ENCODE assay signal across 19 cellular contexts in the genomic region with DNA sequence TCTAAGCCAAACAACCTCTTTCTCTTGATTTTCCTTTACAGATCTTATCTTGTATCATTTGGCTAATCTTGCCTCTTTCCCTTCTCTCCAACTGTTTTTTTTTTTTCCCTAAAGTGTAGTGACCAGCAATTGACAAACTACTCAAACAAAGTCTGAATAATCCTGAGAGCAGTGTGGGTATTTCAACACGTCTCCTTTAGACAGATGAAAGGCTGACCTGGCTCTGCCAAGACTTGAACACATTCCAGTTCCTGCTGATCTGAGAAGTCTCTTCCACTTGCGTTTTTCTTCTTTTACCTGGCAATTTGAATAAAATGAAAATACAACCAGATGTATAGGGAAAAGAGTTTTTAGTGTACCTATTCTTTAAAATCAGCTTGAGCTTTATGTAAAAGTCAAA.
A peak's percentile ranks its signal among the peaks of the same experiment; 100 is the strongest.
DNase-seq lines count a peak whose midpoint lies in the region; ATAC-seq, FAIRE-seq and TF ChIP-seq lines count a peak whose summit lies in the region.
"Had no signal": no experiment of that assay in that cellular context is flagged by ENCODE, and none has a peak within 500 bp of the region (broad histone marks: within the 10 kb centered on the region; RNA-seq: fewer than 3 reads in every experiment).

No MANE protein-coding gene starts in this region.

- H3K9me1 ChIP-seq in keratinocyte (ENCODE audit: control insufficient read depth, extremely low read depth, insufficient read depth, low read length): no peaks in the 10 kb centered on the region

- no peak overlapping the region for H3K4me2 ChIP-seq in keratinocyte (ENCODE audit: control insufficient read depth, extremely low read depth, insufficient read depth, low read depth, low read length)
- H3K4me2 ChIP-seq: BLaER1 treated with 17β-estradiol and CSF1 and Interleukin-3, amounts not matched to agents 10 nM and 100 nM had no signal

- dilution Hi-C loops in keratinocyte (cut with MboI; ENCODE audit: extremely low pct_ligation_motif_present, low sequenced_read_pairs): no loop called here

- TF ChIP-seq CTCF in bronchial epithelial cell (IDR thresholded peaks at IDR 0.05; ENCODE audit: insufficient read depth, low read length, severe bottlenecking): no peak
- no peak for TF ChIP-seq CTCF in keratinocyte (optimal IDR thresholded peaks at IDR 0.05 in 1 of 3, IDR thresholded peaks at IDR 0.05 in 1 of 3, conservative IDR thresholded peaks at IDR 0.05 in 1 of 3; ENCODE audit: extremely low read depth in 1 of 3, insufficient read depth in 2 of 3, low read length in 3 of 3)
- no peak for TF ChIP-seq CTCF in thyroid gland (IDR thresholded peaks at IDR 0.05)

- intact Hi-C loops in thyroid gland (cut with DNase I): no loop called here

- H4K20me1 ChIP-seq in keratinocyte (ENCODE audit: control insufficient read depth, extremely low read depth, insufficient read depth, low read length): no peaks in the 10 kb centered on the region

- FAIRE-seq in bronchial epithelial cell (lab: Jason Lieb, UNC): no peak
- peak; percentile 66 for FAIRE-seq in keratinocyte (lab: Jason Lieb, UNC)
- FAIRE-seq: D721Med had no signal

- H3K79me2 ChIP-seq in keratinocyte (ENCODE audit: control insufficient read depth, insufficient read depth, low read length): no peaks in the 10 kb centered on the region

- no peak overlapping the region for H3K9ac ChIP-seq in keratinocyte (ENCODE audit: control insufficient read depth, extremely low read depth, insufficient read depth, low read length)
- H3K9ac ChIP-seq: BLaER1 treated with 17β-estradiol and CSF1 and Interleukin-3, amounts not matched to agents 10 nM and 100 nM had no signal

- H3K4me1 ChIP-seq in keratinocyte (ENCODE audit: control insufficient read depth, extremely low read depth, insufficient read depth, low read length) (no peaks in the 10 kb centered on the region), thyroid gland (no peaks in the 10 kb centered on the region)
- H3K4me1 ChIP-seq: BLaER1 treated with 17β-estradiol and CSF1 and Interleukin-3, amounts not matched to agents 10 nM and 100 nM had no signal

- no peak for TF ChIP-seq POLR2A in thyroid gland (IDR thresholded peaks at IDR 0.05)

- 21 to 23% methylated on average over 2 of the region's 2 CpGs for WGBS in thyroid gland, 2 donors

- no peak for ATAC-seq in GM19452 (IDR thresholded peaks at IDR 0.05; ENCODE audit: unreplicated experiment)

- H3K27me3 ChIP-seq in bronchial epithelial cell (ENCODE audit: control insufficient read depth, insufficient read depth, low read length) (no peaks in the 10 kb centered on the region), keratinocyte (ENCODE audit: control insufficient read depth, extremely low read depth, insufficient read depth, low read length) (no peaks in the 10 kb centered on the region), thyroid gland (no peaks in the 10 kb centered on the region)
- H3K27me3 ChIP-seq: BLaER1 treated with 17β-estradiol and CSF1 and Interleukin-3, amounts not matched to agents 10 nM and 100 nM had no signal

- H3K9me3 ChIP-seq in keratinocyte (ENCODE audit: control insufficient read depth, low read depth, low read length) (no peaks in the 10 kb centered on the region), thyroid gland (no peaks in the 10 kb centered on the region)

- no peak overlapping the region for H3K4me3 ChIP-seq in bronchial epithelial cell (ENCODE audit: low read depth, low read length)
- no peak overlapping the region for H3K4me3 ChIP-seq in keratinocyte (ENCODE audit: control insufficient read depth in 2 of 3, extremely low read depth in 1 of 3, insufficient read depth in 2 of 3, low read depth in 1 of 3, low read length in 3 of 3)
- no peak overlapping the region for H3K4me3 ChIP-seq in thyroid gland (replicated peaks in 1 of 3)
- H3K4me3 ChIP-seq: BLaER1 treated with 17β-estradiol and CSF1 and Interleukin-3, amounts not matched to agents 10 nM and 100 nM had no signal

- no peak overlapping the region for H3K27ac ChIP-seq in keratinocyte (ENCODE audit: control insufficient read depth, insufficient read depth, low read length)
- no peak overlapping the region for H3K27ac ChIP-seq in thyroid gland
- H3K27ac ChIP-seq: BLaER1 treated with 17β-estradiol and CSF1 and Interleukin-3, amounts not matched to agents 10 nM and 100 nM had no signal

- no peaks in the 10 kb centered on the region for H3K36me3 ChIP-seq in bronchial epithelial cell (ENCODE audit: control insufficient read depth, insufficient read depth, low read length)
- H3K36me3 ChIP-seq in keratinocyte (ENCODE audit: control insufficient read depth in 2 of 2, extremely low read depth in 1 of 2, insufficient read depth in 2 of 2, low read length in 2 of 2): no peaks in the 10 kb centered on the region
- no peaks in the 10 kb centered on the region for H3K36me3 ChIP-seq in thyroid gland

- H2AFZ ChIP-seq in keratinocyte (ENCODE audit: control insufficient read depth, low read length): no peak overlapping the region

- DNase-seq in RPMI7951 (ENCODE audit: low read depth) (peak; percentile 42), bronchial epithelial cell (ENCODE audit: low read depth) (peak; percentile 84), keratinocyte (ENCODE audit: low read depth, low spot score) (no peak), thyroid gland (peak; percentile 5 to 10)
- no peak for DNase-seq in activated CD8-positive, alpha-beta memory T cell treated with anti-CD3 and anti-CD28 coated beads for 24 hours
- DNase-seq in stimulated activated CD4-positive, alpha-beta T cell treated with anti-CD3 and anti-CD28 coated beads, Interleukin-4, amount 100 ng/mL, for 24 hours: no peak
- DNase-seq: DMS79, KG1, MV-4-11, NCI-H1417, NCI-H187, NCI-H2107, NCI-H2227 treated with DMSO at 0.1 percent for 48 hours, NCI-H510A treated with DMSO at 0.1 percent for 48 hours, NCI-H82, OCI-M1 had no signal

Comparison
In these comparisons a context has a peak if more than half of its experiments do, and no peak if none do; other contexts are left out.
1. DNase-seq: peak in RPMI7951 (single experiment), bronchial epithelial cell (single experiment) and thyroid gland (2 of 2); none in keratinocyte (single experiment), activated CD8-positive, alpha-beta memory T cell treated with anti-CD3 and anti-CD28 coated beads for 24 hours (single experiment) and stimulated activated CD4-positive, alpha-beta T cell treated with anti-CD3 and anti-CD28 coated beads, Interleukin-4, amount 100 ng/mL, for 24 hours (single experiment).